ENCODE assay signal across 1 cellular context in genomic region chr9:2019723-2020122, GRCh38.
TF ChIP-seq lines count a peak whose summit lies in the region.

No MANE protein-coding gene starts in this region.

TF ChIP-seq in GM23338, 12 proteins besides CTCF, POLR2A, EP300 and RAD21 (continued from another document):
- TF ChIP-seq, protein P1, sequence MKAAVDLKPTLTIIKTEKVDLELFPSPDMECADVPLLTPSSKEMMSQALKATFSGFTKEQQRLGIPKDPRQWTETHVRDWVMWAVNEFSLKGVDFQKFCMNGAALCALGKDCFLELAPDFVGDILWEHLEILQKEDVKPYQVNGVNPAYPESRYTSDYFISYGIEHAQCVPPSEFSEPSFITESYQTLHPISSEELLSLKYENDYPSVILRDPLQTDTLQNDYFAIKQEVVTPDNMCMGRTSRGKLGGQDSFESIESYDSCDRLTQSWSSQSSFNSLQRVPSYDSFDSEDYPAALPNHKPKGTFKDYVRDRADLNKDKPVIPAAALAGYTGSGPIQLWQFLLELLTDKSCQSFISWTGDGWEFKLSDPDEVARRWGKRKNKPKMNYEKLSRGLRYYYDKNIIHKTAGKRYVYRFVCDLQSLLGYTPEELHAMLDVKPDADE (IDR thresholded peaks at IDR 0.05) = no peak
